Comparison of ENCODE assay signal across 8 cellular contexts in genomic region chr9:128072144-128073021, GRCh38. TPM values are rescaled to one million over a fixed set of nuclear protein-coding genes. Genes with fewer than 3 reads are reported as not detected.
A peak's percentile ranks its signal among the peaks of the same experiment; 100 is the strongest.
DNase-seq lines count a peak whose midpoint lies in the region; ATAC-seq and TF ChIP-seq lines count a peak whose summit lies in the region.

No MANE protein-coding gene starts in this region.

- ATAC-seq in DND-41 (ENCODE audit: insufficient read depth, low read depth) (no peak), HG03342 (IDR thresholded peaks at IDR 0.05; ENCODE audit: unreplicated experiment) (no peak), GM21717 (IDR thresholded peaks at IDR 0.05; ENCODE audit: unreplicated experiment) (no peak)

- H2AFZ ChIP-seq in DND-41 (ENCODE audit: low read depth, low read length) = no peak overlapping the region

- H3K27ac ChIP-seq in DND-41 (ENCODE audit: low read length) (peak overlapping the region; percentile 82), VCaP (peak overlapping the region; percentile 99), liver (ENCODE audit: low read depth in 1 of 2, low read length in 2 of 2) (peak overlapping the region; percentile 71 to 87)

- H3K4me2 ChIP-seq in DND-41 (ENCODE audit: insufficient read depth, low read length) = peak overlapping the region; percentile 55

- peak overlapping the region; percentile 37 for H3K9ac ChIP-seq in DND-41 (ENCODE audit: low read depth, low read length)
- peak overlapping the region; percentile 47 to 81 for H3K9ac ChIP-seq in liver (ENCODE audit: low read depth in 1 of 2, low read length in 2 of 2)

- H3K4me1 ChIP-seq in DND-41 (ENCODE audit: insufficient read depth, low read length) = peaks cover 46% of the 10 kb centered on the region
- H3K4me1 ChIP-seq in liver (ENCODE audit: control insufficient read depth in 4 of 4, insufficient read depth in 4 of 4, low read length in 3 of 4) = peaks cover 17 to 47% (median 36%) of the 10 kb centered on the region in 4 donors

- peak overlapping the region in 1 of 2 experiments; percentile 19; a peak in 2 of 4 replicates for H3K4me3 ChIP-seq in DND-41 (ENCODE audit: low read depth in 1 of 2, low read length in 2 of 2)
- no peak overlapping the region for H3K4me3 ChIP-seq in choroid plexus epithelial cell (ENCODE audit: low read depth, low read length)
- no peak overlapping the region for H3K4me3 ChIP-seq in liver (ENCODE audit: low read depth in 1 of 3, low read length in 3 of 3)

- 11% methylated on average over 5 of the region's 5 CpGs for WGBS in liver

- H3K36me3 ChIP-seq in DND-41 (ENCODE audit: insufficient read depth, low read length) (peaks cover 8% of the 10 kb centered on the region; the same call in 1 of the 2 replicates), liver (ENCODE audit: control insufficient read depth in 4 of 4, insufficient read depth in 3 of 4, low read depth in 1 of 4, low read length in 3 of 4) (no peaks in the 10 kb centered on the region)

- no peak for TF ChIP-seq CTCF in DND-41 (IDR thresholded peaks at IDR 0.05; ENCODE audit: borderline replicate concordance, extremely low read depth, low read length, poor library complexity, severe bottlenecking)
- TF ChIP-seq CTCF in VCaP (conservative IDR thresholded peaks at IDR 0.05) = no peak
- TF ChIP-seq CTCF in choroid plexus epithelial cell (conservative IDR thresholded peaks at IDR 0.05; ENCODE audit: low read depth, low read length) = no peak
- no peak for TF ChIP-seq CTCF in liver (IDR thresholded peaks at IDR 0.05; ENCODE audit: low read depth, low read length, missing input control)

- H3K79me2 ChIP-seq in DND-41 (ENCODE audit: insufficient read depth, low read length) = peaks cover 86% of the 10 kb centered on the region

- no peak for TF ChIP-seq RAD21 in liver (IDR thresholded peaks at IDR 0.05)

- DNase-seq in DND-41 (peak; percentile 54), NCI-H1417 (lab: John Stamatoyannopoulos, UW) (peak; percentile 26 to 82 (median 64)), choroid plexus epithelial cell (ENCODE audit: low read depth) (peak; percentile 80)
- peak; percentile 41 to 53 for DNase-seq in stimulated activated CD4-positive, alpha-beta T cell treated with anti-CD3 and anti-CD28 coated beads, Interleukin-4, amount 100 ng/mL, for 48 hours (ENCODE audit: low read depth in 2 of 2)

- no peaks in the 10 kb centered on the region for H3K9me3 ChIP-seq in DND-41 (ENCODE audit: insufficient read depth, low read length, severe bottlenecking)
- no peaks in the 10 kb centered on the region for H3K9me3 ChIP-seq in liver (ENCODE audit: control insufficient read depth in 4 of 4, low read length in 3 of 4)

- no peaks in the 10 kb centered on the region for H3K27me3 ChIP-seq in DND-41 (ENCODE audit: insufficient read depth, low read length, poor library complexity)
- H3K27me3 ChIP-seq in liver (ENCODE audit: control insufficient read depth in 4 of 4, insufficient read depth in 4 of 4, low read length in 3 of 4) = no peaks in the 10 kb centered on the region

- H4K20me1 ChIP-seq in DND-41 (ENCODE audit: insufficient read depth, low read length) = 0 out of 2 replicates have a peak, but pooled peaks cover 11% of the 10 kb centered on the region

TF ChIP-seq in liver, 16 proteins besides CTCF, POLR2A, EP300 and RAD21:
- TF ChIP-seq HNF4A (conservative IDR thresholded peaks at IDR 0.05) = peak in 1 of 2 donors; percentile 14
- TF ChIP-seq SP1 (IDR thresholded peaks at IDR 0.05) = peak; percentile 16
- TF ChIP-seq, protein P1, sequence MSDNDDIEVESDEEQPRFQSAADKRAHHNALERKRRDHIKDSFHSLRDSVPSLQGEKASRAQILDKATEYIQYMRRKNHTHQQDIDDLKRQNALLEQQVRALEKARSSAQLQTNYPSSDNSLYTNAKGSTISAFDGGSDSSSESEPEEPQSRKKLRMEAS (IDR thresholded peaks at IDR 0.05) = no peak
- peak in 1 of 2 donors; percentile 36 for TF ChIP-seq JUND (IDR thresholded peaks at IDR 0.05)

RNA-seq across cellular contexts. Expression of gene SLC25A25, which starts 4.4 kb away (rescaled TPM):
- total RNA-seq in liver = 10 to 100 TPM; 21.7 to 74.6 TPM
- polyA plus RNA-seq in liver = 10 to 100 TPM; 35.4 to 43.2 TPM

RNA-seq across cellular contexts. Expression of gene NAIF1, which starts 5.3 kb away (rescaled TPM):
- 1 to 10 TPM; 4.6 to 6.5 TPM for total RNA-seq in liver
- polyA plus RNA-seq in liver = 1 to 10 TPM; 2.5 to 4.8 TPM

RNA-seq across cellular contexts. Expression of gene PTGES2, which starts 55.1 kb away (rescaled TPM):
- total RNA-seq in liver = 10 to 100 TPM; 22.8 to 34.7 TPM
- 10 to 100 TPM; 28.2 to 41.1 TPM for polyA plus RNA-seq in liver
